ENCODE assay signal across 7 cellular contexts in the genomic region with DNA sequence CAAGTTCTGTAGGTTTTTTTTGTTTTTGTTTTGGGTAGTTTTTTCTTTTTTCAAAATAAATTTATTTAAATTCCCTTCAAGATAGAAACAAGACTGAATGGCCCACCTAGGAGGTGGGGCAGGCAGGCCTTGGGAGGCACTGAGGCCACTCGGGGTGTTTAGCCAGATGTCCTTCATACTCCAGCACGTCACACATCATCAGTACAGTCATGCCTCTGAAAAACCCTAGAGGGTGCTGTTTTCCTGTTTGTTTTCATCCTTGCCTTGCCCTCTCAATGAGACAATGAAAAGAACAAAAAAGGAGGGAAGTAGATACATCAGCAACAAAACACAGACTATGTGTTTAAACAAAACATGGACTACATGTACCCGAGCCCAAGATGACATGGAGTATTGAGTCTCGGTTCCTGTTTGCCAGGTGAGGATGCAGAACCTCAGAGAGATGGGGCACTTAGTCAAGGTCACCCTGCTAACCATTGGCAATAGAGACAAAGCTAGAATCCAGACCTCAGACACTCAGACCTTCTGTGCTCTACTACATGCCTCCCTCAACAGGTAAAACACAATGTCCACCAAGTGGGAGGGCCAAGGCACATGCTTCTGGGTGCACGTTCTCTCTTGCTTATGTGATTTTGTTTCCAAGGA. TPM values are rescaled to one million over a fixed set of nuclear protein-coding genes. Genes with fewer than 3 reads are reported as not detected.
DNase-seq lines count a peak whose midpoint lies in the region; ATAC-seq and TF ChIP-seq lines count a peak whose summit lies in the region.

No MANE protein-coding gene starts in this region.

- TF ChIP-seq CTCF in OCI-LY7 (conservative IDR thresholded peaks at IDR 0.05; ENCODE audit: low read length) = peak; percentile 81
- TF ChIP-seq CTCF in endodermal cell (conservative IDR thresholded peaks at IDR 0.05) = peak; percentile 82
- peak; percentile 60 for TF ChIP-seq CTCF in mucosa of descending colon (IDR thresholded peaks at IDR 0.05)

- H3K9me3 Mint-ChIP-seq in endodermal cell = no peaks in the 10 kb centered on the region

- WGBS in endodermal cell (ENCODE audit: insufficient coverage in 1 of 2, insufficient read length in 1 of 2), 2 experiments = 70% methylated on average over 5 of the region's 5 CpGs; no CpG with 5 or more reads in 1 of the 2 experiments

- no TSS peak for BruUV-seq in OCI-LY7 (replicated peaks; lab: Mats Ljungman, UMichigan)

- H3K27ac ChIP-seq in OCI-LY7 (ENCODE audit: low read depth, low read length, poor library complexity, severe bottlenecking) (no peak overlapping the region), endodermal cell (ENCODE audit: low read depth, low read length) (no peak overlapping the region)

- H2AFZ ChIP-seq in OCI-LY7 (ENCODE audit: low read length) = 0 out of 2 replicates have a peak overlapping the region, but pooled peaks have one; percentile 1

- no peaks in the 10 kb centered on the region for H3K9me2 ChIP-seq in OCI-LY7 (ENCODE audit: insufficient read depth, low read length)

- H3K36me3 ChIP-seq in OCI-LY7 (ENCODE audit: insufficient read depth, low read length) (no peaks in the 10 kb centered on the region), endodermal cell (ENCODE audit: control insufficient read depth, insufficient read depth, low read length) (no peaks in the 10 kb centered on the region), mucosa of descending colon (ENCODE audit: low read depth) (no peaks in the 10 kb centered on the region)

- H3K4me3 Mint-ChIP-seq in endodermal cell = no peak overlapping the region

- POLR2A ChIA-PET in OCI-LY7 (lab: Charles Lee) = interaction anchor here (1.3 kb wide), 1 partner anchor 9 kb away, joined by 4 read pairs; no protein-coding TSS in a partner anchor

- H3K4me3 ChIP-seq in OCI-LY7 (ENCODE audit: low read depth, low read length, poor library complexity, severe bottlenecking) (no peak overlapping the region), endodermal cell (ENCODE audit: low read length) (no peak overlapping the region), mucosa of descending colon (no peak overlapping the region)

- H3K27ac Mint-ChIP-seq in endodermal cell = no peak overlapping the region

- CTCF ChIA-PET in OCI-LY7 (lab: Charles Lee; ENCODE audit: unreplicated experiment) = no interaction called here

- DNase-seq in Daoy (ENCODE audit: low read depth) = peak; percentile 65
- DNase-seq in OCI-LY7 (ENCODE audit: low spot score) = peak; percentile 30
- peak; percentile 64 for DNase-seq in endodermal cell
- peak in 1 of 3 donors; percentile 55 for DNase-seq in mucosa of descending colon
- DNase-seq in mesenteric fat pad (ENCODE audit: low spot score) = no peak

- no peak overlapping the region for H3K4me2 ChIP-seq in OCI-LY7 (ENCODE audit: low read length)

- H4K20me1 ChIP-seq in OCI-LY7 (ENCODE audit: insufficient read depth, low read length) = no peaks in the 10 kb centered on the region

- peak; percentile 85 for ATAC-seq in GM19328 (IDR thresholded peaks at IDR 0.05; ENCODE audit: unreplicated experiment)
- ATAC-seq in HG03521 (IDR thresholded peaks at IDR 0.05; ENCODE audit: unreplicated experiment) = peak; percentile 84
- peak; percentile 91 for ATAC-seq in mucosa of descending colon

- H3K36me3 Mint-ChIP-seq in endodermal cell (ENCODE audit: low read depth) = no peaks in the 10 kb centered on the region

- H3K9ac ChIP-seq in endodermal cell (ENCODE audit: extremely low read depth, low read length, poor library complexity, severe bottlenecking) = no peak overlapping the region

- H3K4me1 ChIP-seq in OCI-LY7 (ENCODE audit: insufficient read depth, low read length, poor library complexity, severe bottlenecking) (no peaks in the 10 kb centered on the region), endodermal cell (ENCODE audit: control insufficient read depth, insufficient read depth, low read length) (peaks cover 2% of the 10 kb centered on the region), mucosa of descending colon (ENCODE audit: low read depth) (no peaks in the 10 kb centered on the region)

- intact Hi-C loops in OCI-LY7 (cut with micrococcal nuclease; ENCODE audit: unreplicated experiment) (no loop called here), mucosa of descending colon (cut with DNase I, micrococcal nuclease) (no loop called here)

- H3K27me3 Mint-ChIP-seq in endodermal cell (ENCODE audit: insufficient read depth) = peaks cover 39% of the 10 kb centered on the region

- no peaks in the 10 kb centered on the region for H3K79me2 ChIP-seq in OCI-LY7 (ENCODE audit: insufficient read depth, low read depth, low read length)

- no peaks in the 10 kb centered on the region for H3K4me1 Mint-ChIP-seq in endodermal cell

- peaks cover 38% of the 10 kb centered on the region for H3K27me3 ChIP-seq in endodermal cell (ENCODE audit: control insufficient read depth, insufficient read depth, low read length, poor library complexity, severe bottlenecking)

- H3K9me3 ChIP-seq in OCI-LY7 (ENCODE audit: low read length) (no peaks in the 10 kb centered on the region), endodermal cell (ENCODE audit: control insufficient read depth, low read length) (no peaks in the 10 kb centered on the region), mucosa of descending colon (no peaks in the 10 kb centered on the region)

RNA-seq across cellular contexts. Expression of a gene that starts 26.8 kb away (rescaled TPM):
- total RNA-seq in Daoy (2014; rRNA removed; shearing (Covaris generic)) = 0.11 TPM in 1 of 2 replicates, not detected in the other
- total RNA-seq in OCI-LY7 (2014; rRNA removed; shearing (Covaris generic)) = 0.03 TPM in 1 of 2 replicates, not detected in the other
- 0.08 TPM in 1 of 2 replicates, not detected in the other for total RNA-seq in OCI-LY7 (2022)
- under 1 TPM in 1 of 2 donors, not detected in 1; 0.11 TPM for total RNA-seq in endodermal cell
- 0.14 TPM for polyA plus RNA-seq in endodermal cell (2013, experiment 1 of 2)
- polyA plus RNA-seq in endodermal cell (2013, experiment 2 of 2) = 0.21 TPM
- 100 to 1,000 TPM; 149 to 242 (median 215) TPM for total RNA-seq in mucosa of descending colon
- total RNA-seq in mesenteric fat pad = 8.2 TPM

Comparison
In these comparisons a context has a peak if more than half of its experiments do, and no peak if none do; other contexts are left out.
1. RNA of a gene that starts 26.8 kb away (total RNA-seq): 149 to 242 TPM in mucosa of descending colon; 8.2 TPM in mesenteric fat pad (single experiment), 0.11 TPM in Daoy, 0.11 TPM in endodermal cell and 0.03 to 0.08 TPM in OCI-LY7; every median in the first group is over 10 times any median in the second.
2. Peak in every context shown above with its lines, with median percentiles within 50 percentile points of each other: ATAC-seq and CTCF ChIP-seq.